ENCODE assay signal across 30 cellular contexts in genomic region chr11:84163115-84163514, GRCh38.
"Had no signal": no experiment of that assay in that cellular context is flagged by ENCODE, and none has a peak within 500 bp of the region (broad histone marks: within the 10 kb centered on the region; RNA-seq: fewer than 3 reads in every experiment).

No MANE protein-coding gene starts in this region.

- FAIRE-seq: pancreas, urothelium cell line had no signal

- H3K27ac ChIP-seq: neutrophil, pancreas, psoas muscle, right lobe of liver, skin epidermis, spleen, stomach, thoracic aorta, thyroid gland, tibial nerve, upper lobe of left lung, vagina had no signal

- ATAC-seq: naive thymus-derived CD8-positive, alpha-beta T cell; natural killer cell treated with Interleukin-12 subunit alpha and Interleukin-12 subunit beta and Interleukin-15 and Interleukin-18, amount 100 ng/mL, for 72 hours; pancreas; psoas muscle; right cardiac atrium; right lobe of liver; stimulated activated effector memory CD8-positive, alpha-beta T cell treated with anti-CD3 and anti-CD28 coated beads, Interleukin-12 subunit alpha, Interleukin-12 subunit beta, amount 100 ng/mL, for 72 hours; stimulated activated naive B cell treated with anti-CD40 and anti-IgM and Interleukin-4, amounts not matched to agents 10 μg/mL and 1 μg/mL and 100 μg/mL, for 72 hours had no signal

- H3K36me3 Mint-ChIP-seq: naive B cell; stimulated activated effector memory CD8-positive, alpha-beta T cell treated with anti-CD3 and anti-CD28 coated beads, Interleukin-12 subunit alpha, Interleukin-12 subunit beta, amount 100 ng/mL, for 72 hours; stimulated activated naive B cell treated with anti-CD40 and anti-IgM and Interleukin-4, amounts not matched to agents 10 μg/mL and 1 μg/mL and 100 μg/mL, for 72 hours had no signal

- H3K9me3 Mint-ChIP-seq: nephron progenitor cell had no signal

- H3K27ac Mint-ChIP-seq: naive B cell; naive thymus-derived CD8-positive, alpha-beta T cell; natural killer cell treated with Interleukin-12 subunit alpha and Interleukin-12 subunit beta and Interleukin-15 and Interleukin-18, amount 100 ng/mL, for 72 hours; nephron progenitor cell; progenitor cell of endocrine pancreas; stimulated activated effector memory CD8-positive, alpha-beta T cell treated with anti-CD3 and anti-CD28 coated beads, Interleukin-12 subunit alpha, Interleukin-12 subunit beta, amount 100 ng/mL, for 72 hours; stimulated activated naive B cell treated with anti-CD40 and anti-IgM and Interleukin-4, amounts not matched to agents 10 μg/mL and 1 μg/mL and 100 μg/mL, for 72 hours; stimulated activated naive CD8-positive, alpha-beta T cell treated with anti-CD3 and anti-CD28 coated beads, Interleukin-15, Interleukin-2, amounts not matched to agents 100 ng/mL and 50 ng/mL, for 24 hours had no signal

- DNase-seq: naive B cell; naive thymus-derived CD8-positive, alpha-beta T cell; nephron progenitor cell; nucleus accumbens; pancreas; posterior cingulate gyrus; psoas muscle; right cardiac atrium; right lobe of liver; spleen; stimulated activated CD4-positive, alpha-beta T cell treated with anti-CD3 and anti-CD28 coated beads, Interleukin-12 subunit alpha, Interleukin-12 subunit beta, amount 100 ng/mL, for 4 hours; stimulated activated CD4-positive, alpha-beta T cell treated with anti-CD3 and anti-CD28 coated beads, Interleukin-1b, Interleukin-23, amount 100 ng/mL, for 48 hours; stimulated activated CD4-positive, alpha-beta T cell treated with anti-CD3 and anti-CD28 coated beads, Interleukin-4, amount 100 ng/mL, for 1 hour; stimulated activated CD4-positive, alpha-beta T cell treated with anti-CD3 and anti-CD28 coated beads, Interleukin-4, amount 100 ng/mL, for 4 hours; stimulated activated naive B cell treated with anti-CD40 and anti-IgM and Interleukin-4, amounts not matched to agents 10 μg/mL and 1 μg/mL and 100 μg/mL, for 72 hours; stimulated activated naive CD4-positive, alpha-beta T cell treated with Interleukin-2 at 50 U/mL for 16 hours; stomach; thyroid gland; trophoblast cell; upper lobe of left lung had no signal
